In genomic region chr12:68349921-68350606, GRCh38 we compare ENCODE assay signal across 12 cellular contexts. TPM values are rescaled to one million over a fixed set of nuclear protein-coding genes. Genes with fewer than 3 reads are reported as not detected.
A peak's percentile ranks its signal among the peaks of the same experiment; 100 is the strongest.
DNase-seq lines count a peak whose midpoint lies in the region; ATAC-seq and TF ChIP-seq lines count a peak whose summit lies in the region.
"Had no signal": no experiment of that assay in that cellular context is flagged by ENCODE, and none has a peak within 500 bp of the region (broad histone marks: within the 10 kb centered on the region; RNA-seq: fewer than 3 reads in every experiment).

No MANE protein-coding gene starts in this region.

- H3K4me3 ChIP-seq in gastroesophageal sphincter, result no peak overlapping the region

- no peak for TF ChIP-seq EP300 in gastroesophageal sphincter (IDR thresholded peaks at IDR 0.05)

- H3K9me3 ChIP-seq in gastroesophageal sphincter, result no peaks in the 10 kb centered on the region

- ATAC-seq in HG03520 (IDR thresholded peaks at IDR 0.05; ENCODE audit: unreplicated experiment) (no peak), gastroesophageal sphincter (no peak), GM21737 (IDR thresholded peaks at IDR 0.05; ENCODE audit: unreplicated experiment) (no peak)
- ATAC-seq in activated T-cell treated with anti-CD3 and anti-CD28 coated beads, Interleukin-2, amount 50 U/mL, for 72 hours (replicated peaks in 1 of 2), result no peak
- ATAC-seq: activated CD8-positive, alpha-beta T cell treated with anti-CD3 and anti-CD28 coated beads for 36 hours; activated naive CD4-positive, alpha-beta T cell treated with anti-CD3 and anti-CD28 coated beads, Interleukin-2, amount 50 U/mL, for 72 hours had no signal

- WGBS in gastroesophageal sphincter (ENCODE audit: low coverage in 1 of 2), 2 donors, result 62 to 71% methylated on average over 5 of the region's 5 CpGs

- peaks cover 0 to 40% (median 0%) of the 10 kb centered on the region in 3 donors for H3K4me1 ChIP-seq in gastroesophageal sphincter

- H3K4me1 Mint-ChIP-seq in activated T-cell treated with anti-CD3 and anti-CD28 coated beads, Interleukin-2, amount 50 U/mL, for 72 hours (ENCODE audit: low read depth), result peaks cover 18% of the 10 kb centered on the region

- no peaks in the 10 kb centered on the region for H3K36me3 ChIP-seq in gastroesophageal sphincter

- H3K4me3 Mint-ChIP-seq in activated T-cell treated with anti-CD3 and anti-CD28 coated beads, Interleukin-2, amount 50 U/mL, for 72 hours, result no peak overlapping the region
- H3K4me3 Mint-ChIP-seq: activated CD8-positive, alpha-beta T cell treated with anti-CD3 and anti-CD28 coated beads for 36 hours had no signal

- H3K36me3 Mint-ChIP-seq in activated T-cell treated with anti-CD3 and anti-CD28 coated beads, Interleukin-2, amount 50 U/mL, for 72 hours (ENCODE audit: insufficient read depth in 2 of 2), result peaks cover 0 to 2% of the 10 kb centered on the region in 2 donors
- H3K36me3 Mint-ChIP-seq: activated naive CD4-positive, alpha-beta T cell treated with anti-CD3 and anti-CD28 coated beads, Interleukin-2, amount 50 U/mL, for 72 hours had no signal

- peaks cover 29% of the 10 kb centered on the region for H3K27me3 Mint-ChIP-seq in activated T-cell treated with anti-CD3 and anti-CD28 coated beads, Interleukin-2, amount 50 U/mL, for 72 hours (ENCODE audit: low read depth)
- H3K27me3 Mint-ChIP-seq: activated CD8-positive, alpha-beta T cell treated with anti-CD3 and anti-CD28 coated beads for 36 hours had no signal

- no peak for TF ChIP-seq POLR2A in gastroesophageal sphincter (IDR thresholded peaks at IDR 0.05)

- peak; percentile 51 for DNase-seq in D341Med (ENCODE audit: low spot score)
- DNase-seq in NCI-H146 (lab: John Stamatoyannopoulos, UW), result peak; percentile 94
- DNase-seq in NCI-H748 (lab: John Stamatoyannopoulos, UW; ENCODE audit: unreplicated experiment), result peak; percentile 73
- peak; percentile 32 for DNase-seq in kidney glomerular epithelial cell (lab: John Stamatoyannopoulos, UW)
- DNase-seq in activated T-cell treated with anti-CD3 and anti-CD28 coated beads, Interleukin-2, amount 50 U/mL, for 72 hours, result no peak
- DNase-seq: activated CD8-positive, alpha-beta T cell treated with anti-CD3 and anti-CD28 coated beads for 36 hours; NCI-H1048; stimulated activated CD4-positive, alpha-beta T cell treated with anti-CD3 and anti-CD28 coated beads, Interleukin-15, amount 100 ng/mL, for 24 hours had no signal

- peak overlapping the region in 2 of 4 donors; percentile 35 to 50 for H3K27ac ChIP-seq in gastroesophageal sphincter

- no peaks in the 10 kb centered on the region for H3K27me3 ChIP-seq in gastroesophageal sphincter

- H3K27ac Mint-ChIP-seq in activated T-cell treated with anti-CD3 and anti-CD28 coated beads, Interleukin-2, amount 50 U/mL, for 72 hours, result no peak overlapping the region
- H3K27ac Mint-ChIP-seq: activated CD8-positive, alpha-beta T cell treated with anti-CD3 and anti-CD28 coated beads for 36 hours; activated naive CD4-positive, alpha-beta T cell treated with anti-CD3 and anti-CD28 coated beads, Interleukin-2, amount 50 U/mL, for 72 hours had no signal

- H3K9me3 Mint-ChIP-seq in activated T-cell treated with anti-CD3 and anti-CD28 coated beads, Interleukin-2, amount 50 U/mL, for 72 hours, result peaks cover 0 to 5% of the 10 kb centered on the region in 2 donors
- H3K9me3 Mint-ChIP-seq: activated CD8-positive, alpha-beta T cell treated with anti-CD3 and anti-CD28 coated beads for 36 hours had no signal

- no peak for TF ChIP-seq CTCF in gastroesophageal sphincter (IDR thresholded peaks at IDR 0.05)

RNA-seq across cellular contexts. Expression of gene MDM1, which starts 17.9 kb away (rescaled TPM):
- total RNA-seq in activated T-cell treated with anti-CD3 and anti-CD28 coated beads, Interleukin-2, amount 50 U/mL, for 72 hours, result 10 to 100 TPM; 19.0 to 27.3 TPM
- 10 to 100 TPM; 13.5 to 38.8 (median 23.1) TPM for total RNA-seq in gastroesophageal sphincter

Comparison
In these comparisons a context has a peak if more than half of its experiments do, and no peak if none do; other contexts are left out.
1. DNase-seq: peak in D341Med (single experiment), NCI-H146 (single experiment), NCI-H748 (single experiment) and kidney glomerular epithelial cell (single experiment); none in activated T-cell treated with anti-CD3 and anti-CD28 coated beads, Interleukin-2, amount 50 U/mL, for 72 hours (0 of 2).